In the genomic region with DNA sequence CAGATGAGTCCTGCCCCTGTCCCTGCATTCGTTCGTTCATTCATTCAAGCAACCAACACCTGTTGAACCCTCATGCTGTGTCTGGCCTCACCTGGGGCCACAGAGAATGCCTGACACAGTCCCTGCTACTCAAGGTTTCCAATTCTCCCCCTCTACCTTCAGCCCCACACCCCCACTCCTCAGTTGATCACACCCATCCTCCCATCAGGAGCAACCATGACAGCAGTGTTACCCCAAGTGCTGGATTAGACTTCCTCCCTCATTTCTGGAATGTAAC, we compare ENCODE assay signal across 32 cellular contexts. TPM values are rescaled to one million over a fixed set of nuclear protein-coding genes. Genes with fewer than 3 reads are reported as not detected.
"Had no signal": no experiment of that assay in that cellular context is flagged by ENCODE, and none has a peak within 500 bp of the region (broad histone marks: within the 10 kb centered on the region; RNA-seq: fewer than 3 reads in every experiment).

No MANE protein-coding gene starts in this region.

- ATAC-seq: activated CD8-positive, alpha-beta T cell treated with anti-CD3 and anti-CD28 coated beads for 36 hours; activated naive CD8-positive, alpha-beta T cell treated with anti-CD3 and anti-CD28 coated beads, Interleukin-2, amount 50 U/mL, for 24 hours; Panc1 had no signal

- H3K27me3 ChIP-seq: SJCRH30 had no signal

- H3K9me3 ChIP-seq: SJCRH30 had no signal

- H3K36me3 ChIP-seq: SJCRH30 had no signal

- FAIRE-seq: bronchial epithelial cell, TTC549 had no signal

- H3K4me3 ChIP-seq: SJCRH30, SK-N-MC had no signal

- H3K4me1 ChIP-seq: SJCRH30 had no signal

- DNase-seq: activated CD4-positive, alpha-beta T cell treated with anti-CD3 and anti-CD28 coated beads, Interleukin-2, amount 10 ng/mL, durations not matched to agents 24 days and 14 days; activated CD4-positive, alpha-beta T cell treated with anti-CD3 and anti-CD28 coated beads, Interleukin-2, amount 50 U/mL, for 4 hours; activated CD8-positive, alpha-beta T cell treated with anti-CD3 and anti-CD28 coated beads for 36 hours; activated gamma-delta T cell treated with Interleukin-2 at 50 U/mL for 16 hours; activated naive CD4-positive, alpha-beta T cell treated with anti-CD3 and anti-CD28 coated beads, Interleukin-2, amount 10 ng/mL, durations not matched to agents 7 days and 5 days; activated naive CD8-positive, alpha-beta T cell treated with anti-CD3 and anti-CD28 coated beads, Interleukin-2, amount 50 U/mL, for 24 hours; activated T-cell treated with anti-CD3 and anti-CD28 coated beads, Interleukin-2, amount 50 U/mL, for 24 hours; anterior cingulate cortex; Kasumi-1; KG1; MM.1S; MV-4-11; NCI-H1092; NCI-H1417; NCI-H146; NCI-H187; NCI-H2029 treated with DMSO at 0.1 percent for 48 hours; NCI-H2107; NCI-H2171; NCI-H2227 treated with DMSO at 0.1 percent for 48 hours; NCI-H446 treated with DMSO at 0.1 percent for 48 hours; NCI-H524; SHP77; SJCRH30 had no signal

- H3K27ac ChIP-seq: SJCRH30, SK-N-MC had no signal

RNA-seq across cellular contexts. Expression of a gene that starts 57.1 kb away (rescaled TPM):
- total RNA-seq: activated CD4-positive, alpha-beta T cell treated with anti-CD3 and anti-CD28 coated beads, Interleukin-2, amount 10 ng/mL, durations not matched to agents 24 days and 14 days; activated CD8-positive, alpha-beta T cell treated with anti-CD3 and anti-CD28 coated beads for 36 hours; bronchial epithelial cell; RPMI7951; SJCRH30; T-helper 1 cell treated with Interleukin-12 subunit alpha and Interleukin-12 subunit beta and Interleukin-4 antibody, amounts not matched to agents 30 ng/mL and 1 ng/mL, for 36 hours; T-helper 2 cell treated with Interferon-gamma antibody and Interleukin-4, amounts not matched to agents 100 ng/mL and 5 ng/mL, for 36 hours had no signal
- polyA plus RNA-seq: IgD-negative memory B cell had no signal
